ENCODE assay signal across 10 cellular contexts in genomic region chr12:123264642-123265041, GRCh38. TPM values are rescaled to one million over a fixed set of nuclear protein-coding genes. Genes with fewer than 3 reads are reported as not detected.
A peak's percentile ranks its signal among the peaks of the same experiment; 100 is the strongest.
DNase-seq lines count a peak whose midpoint lies in the region; ATAC-seq and TF ChIP-seq lines count a peak whose summit lies in the region.
"Had no signal": no experiment of that assay in that cellular context is flagged by ENCODE, and none has a peak within 500 bp of the region (broad histone marks: within the 10 kb centered on the region; RNA-seq: fewer than 3 reads in every experiment).

No MANE protein-coding gene starts in this region.

- H3K4me3 ChIP-seq in SK-N-SH (ENCODE audit: low read depth in 2 of 2, low read length in 1 of 2) (no peak overlapping the region), IMR-90 (ENCODE audit: insufficient read depth, low read depth, low read length) (no peak overlapping the region), osteoblast (ENCODE audit: insufficient read depth, low read length) (no peak overlapping the region)

- no peak overlapping the region for H3K4me3 Mint-ChIP-seq in effector memory CD8-positive, alpha-beta T cell
- H3K4me3 Mint-ChIP-seq: B cell had no signal

- no peak overlapping the region for H3K14ac ChIP-seq in IMR-90 (replicated peaks; ENCODE audit: low read depth, low read length)

- no peak overlapping the region for H3K23ac ChIP-seq in IMR-90 (ENCODE audit: low read depth, low read length)

- peak overlapping the region; percentile 56 to 79 for H3K27ac Mint-ChIP-seq in effector memory CD8-positive, alpha-beta T cell
- H3K27ac Mint-ChIP-seq: B cell had no signal

- no peaks in the 10 kb centered on the region for H3K27me3 Mint-ChIP-seq in effector memory CD8-positive, alpha-beta T cell
- H3K27me3 Mint-ChIP-seq: B cell had no signal

- H3K56ac ChIP-seq in IMR-90 (ENCODE audit: extremely low read depth, insufficient read depth, low read length) = no peak overlapping the region

- WGBS in SK-N-SH (ENCODE audit: low lambda C conversion rate) = 78% methylated on average over 3 of the region's 7 CpGs
- WGBS in IMR-90 (ENCODE audit: extremely low coverage in 2 of 2, insufficient read length in 1 of 2), 2 experiments = 60% methylated on average over 5 of the region's 7 CpGs; no CpG with 5 or more reads in 1 of the 2 experiments

- H3K27me3 ChIP-seq in SK-N-SH (ENCODE audit: insufficient read depth) (no peaks in the 10 kb centered on the region), IMR-90 (ENCODE audit: control insufficient read depth, insufficient read depth, low read length) (no peaks in the 10 kb centered on the region), osteoblast (ENCODE audit: insufficient read depth, low read length) (no peaks in the 10 kb centered on the region)

- peaks cover 99% of the 10 kb centered on the region for H3K79me2 ChIP-seq in SK-N-SH (ENCODE audit: insufficient read depth)
- H3K79me2 ChIP-seq in osteoblast (ENCODE audit: insufficient read depth, low read length) = peaks cover 76% of the 10 kb centered on the region

- peak; percentile 46 for TF ChIP-seq RAD21 in SK-N-SH (IDR thresholded peaks at IDR 0.05; ENCODE audit: low read length)
- TF ChIP-seq RAD21 in IMR-90 (IDR thresholded peaks at IDR 0.05; ENCODE audit: low read length) = no peak

- TF ChIP-seq EP300 in SK-N-SH (IDR thresholded peaks at IDR 0.05; ENCODE audit: borderline replicate concordance in 1 of 2, low read depth in 1 of 2, low read length in 1 of 2) = no peak

- no peak overlapping the region for H4K91ac ChIP-seq in IMR-90 (ENCODE audit: insufficient read depth, low read depth, low read length)

- no peak overlapping the region for H2AK9ac ChIP-seq in IMR-90 (replicated peaks; ENCODE audit: low read depth, low read length, poor library complexity)

- peaks cover 21 to 63% of the 10 kb centered on the region in 2 experiments; a peak in 3 of 4 replicates for H3K79me1 ChIP-seq in IMR-90 (ENCODE audit: low read depth in 1 of 2, low read length in 2 of 2)

- peaks cover 6% of the 10 kb centered on the region for H3K36me3 Mint-ChIP-seq in effector memory CD8-positive, alpha-beta T cell (ENCODE audit: insufficient read depth)

- H2AFZ ChIP-seq in SK-N-SH (ENCODE audit: low read depth) = no peak overlapping the region
- peak overlapping the region; percentile 21 for H2AFZ ChIP-seq in IMR-90 (replicated peaks; ENCODE audit: low read length, poor library complexity)
- H2AFZ ChIP-seq in osteoblast (ENCODE audit: low read length) = no peak overlapping the region

- CTCF ChIA-PET in SK-N-SH (lab: Yijun Ruan, JAX) (interaction anchor here (1.1 kb wide), 1 partner anchor 101 kb away, joined by 5 read pairs; no protein-coding TSS in a partner anchor), IMR-90 (lab: Yijun Ruan, JAX) (no interaction called here)

- no peak overlapping the region for H3K4ac ChIP-seq in IMR-90 (ENCODE audit: low read depth, low read length)

- H3K4me2 ChIP-seq in SK-N-SH (no peak overlapping the region), IMR-90 (ENCODE audit: low read depth, low read length) (no peak overlapping the region), osteoblast (ENCODE audit: insufficient read depth, low read length) (no peak overlapping the region)

- dilution Hi-C loops in IMR-90 (cut with HindIII; ENCODE audit: low sequenced_read_pairs, unreplicated experiment) = no loop called here

- TF ChIP-seq POLR2A in IMR-90 (IDR thresholded peaks at IDR 0.05; ENCODE audit: low read depth, low read length) = no peak

- no peak overlapping the region for H3K27ac ChIP-seq in SK-N-SH (ENCODE audit: low read depth in 2 of 2, low read length in 1 of 2)
- H3K27ac ChIP-seq in IMR-90 (ENCODE audit: insufficient read depth, low read length) = no peak overlapping the region
- no peak overlapping the region for H3K27ac ChIP-seq in osteoblast (ENCODE audit: low read depth, low read length)
- H3K27ac ChIP-seq: HL-60 had no signal

- H3K18ac ChIP-seq in IMR-90 (ENCODE audit: low read depth, low read length) = no peak overlapping the region

- H3F3A ChIP-seq in SK-N-SH (replicated peaks; ENCODE audit: insufficient read depth) = peaks cover 20% of the 10 kb centered on the region

- H4K8ac ChIP-seq in IMR-90 (ENCODE audit: low read depth in 2 of 2, low read length in 2 of 2) = no peak overlapping the region

- no peak overlapping the region for H3K9ac ChIP-seq in SK-N-SH
- H3K9ac ChIP-seq in IMR-90 (ENCODE audit: low read depth, low read length) = no peak overlapping the region

- no peaks in the 10 kb centered on the region for H3K9me2 ChIP-seq in SK-N-SH

- H3K4me1 Mint-ChIP-seq in effector memory CD8-positive, alpha-beta T cell (ENCODE audit: low read depth in 2 of 2) = peaks cover 0 to 13% of the 10 kb centered on the region in 2 donors

- no peak overlapping the region for H2BK120ac ChIP-seq in IMR-90 (ENCODE audit: low read depth, low read length)

- no peaks in the 10 kb centered on the region for H3K9me3 Mint-ChIP-seq in effector memory CD8-positive, alpha-beta T cell

- intact Hi-C loops in IMR-90 (cut with micrococcal nuclease) (no loop called here), Right ventricle myocardium superior (cut with DNase I) (no loop called here)

- in situ Hi-C loops in IMR-90 (cut with MboI; ENCODE audit: low sequenced_read_pairs) = no loop called here

- DNase-seq in SK-N-SH (peak; percentile 58), IMR-90 (no peak), osteoblast (ENCODE audit: insufficient read length, low spot score, missing footprints) (peak; percentile 73), Right ventricle myocardium superior (no peak), T-helper 9 cell (no peak), foreskin melanocyte (no peak)
- no peak for DNase-seq in effector memory CD8-positive, alpha-beta T cell

- H3K9me1 ChIP-seq in IMR-90 (ENCODE audit: insufficient read depth, low read length) = peaks cover 18% of the 10 kb centered on the region

- TF ChIP-seq CTCF in SK-N-SH (IDR thresholded peaks at IDR 0.05) (no peak), IMR-90 (conservative IDR thresholded peaks at IDR 0.05; ENCODE audit: low read depth, low read length) (no peak), osteoblast (IDR thresholded peaks at IDR 0.05; ENCODE audit: extremely low read depth, low read depth, low read length) (peak; percentile 14)

- no peak overlapping the region for H2AK5ac ChIP-seq in IMR-90 (ENCODE audit: low read depth, low read length)

- H3K36me3 ChIP-seq in SK-N-SH (replicated peaks in 1 of 2; ENCODE audit: control insufficient read depth in 1 of 2, insufficient read depth in 2 of 2, low read length in 1 of 2) = peaks cover 42 to 48% of the 10 kb centered on the region in 2 experiments
- peaks cover 59% of the 10 kb centered on the region for H3K36me3 ChIP-seq in IMR-90 (ENCODE audit: control insufficient read depth, insufficient read depth, low read length)
- H3K36me3 ChIP-seq in osteoblast (ENCODE audit: insufficient read depth, low read length) = peaks cover 65% of the 10 kb centered on the region

- no peak overlapping the region for H4K5ac ChIP-seq in IMR-90 (ENCODE audit: low read depth, low read length)

- no peaks in the 10 kb centered on the region for H3K9me3 ChIP-seq in SK-N-SH
- no peaks in the 10 kb centered on the region for H3K9me3 ChIP-seq in IMR-90 (ENCODE audit: control insufficient read depth, insufficient read depth, low read length)
- no peaks in the 10 kb centered on the region for H3K9me3 ChIP-seq in osteoblast (ENCODE audit: low read depth, low read length)

- no peak for ATAC-seq in SK-N-SH treated with all-trans-retinoic acid at 6 μM for 48 hours
- no peak for ATAC-seq in IMR-90 (ENCODE audit: low read depth)
- ATAC-seq in effector memory CD8-positive, alpha-beta T cell (replicated peaks) = peak; percentile 40
- ATAC-seq in Right ventricle myocardium superior (ENCODE audit: poor library complexity) = no peak

- POLR2A ChIA-PET in SK-N-SH (lab: Yijun Ruan, JAX) (no interaction called here), IMR-90 (lab: Charles Lee; ENCODE audit: unreplicated experiment) (no interaction called here)

- no peak overlapping the region for H2BK15ac ChIP-seq in IMR-90 (ENCODE audit: low read depth, low read length)

- H2BK5ac ChIP-seq in IMR-90 (ENCODE audit: low read depth, low read length, poor library complexity, severe bottlenecking) = no peak overlapping the region

- peaks cover 41% of the 10 kb centered on the region for H4K20me1 ChIP-seq in SK-N-SH (ENCODE audit: insufficient read depth)
- H4K20me1 ChIP-seq in IMR-90 (ENCODE audit: insufficient read depth, low read length) = peaks cover 69% of the 10 kb centered on the region
- peaks cover 48% of the 10 kb centered on the region for H4K20me1 ChIP-seq in osteoblast (ENCODE audit: insufficient read depth, low read length)

- peaks cover 5 to 36% of the 10 kb centered on the region in 2 experiments; a peak in 3 of 4 replicates for H3K4me1 ChIP-seq in SK-N-SH (ENCODE audit: control insufficient read depth in 1 of 2, insufficient read depth in 2 of 2, low read depth in 1 of 2, low read length in 1 of 2)
- H3K4me1 ChIP-seq in IMR-90 (ENCODE audit: control insufficient read depth, insufficient read depth, low read length) = peaks cover 13% of the 10 kb centered on the region
- peaks cover 6% of the 10 kb centered on the region for H3K4me1 ChIP-seq in osteoblast (ENCODE audit: insufficient read depth, low read length)

- no peak overlapping the region for H2BK20ac ChIP-seq in IMR-90 (ENCODE audit: low read depth, low read length)

- no TSS peak for BruUV-seq in IMR-90 (replicated peaks; lab: Mats Ljungman, UMichigan)

RNA-seq across cellular contexts. Expression of gene CDK2AP1, which starts 7.0 kb away (rescaled TPM):
- polyA plus RNA-seq in SK-N-SH (2012; rRNA removed) (208 and 231 TPM in 2 replicates), IMR-90 (2012; rRNA removed) (261 and 293 TPM in 2 replicates)
- polyA plus RNA-seq in SK-N-SH (2012; cell fraction: cytosol; rRNA removed) = 338 and 421 TPM in 2 replicates
- 37.9 and 59.8 TPM in 2 replicates for polyA plus RNA-seq in SK-N-SH (2012; cell fraction: nucleus; rRNA removed)
- total RNA-seq in IMR-90 (2012; rRNA removed) (137 and 265 TPM in 2 replicates), osteoblast (209 and 226 TPM in 2 replicates), Right ventricle myocardium superior (70.5 TPM)
- polyA plus RNA-seq in IMR-90 (2012; cell fraction: cytosol; rRNA removed) = 96.9 and 101 TPM in 2 replicates
- polyA plus RNA-seq in IMR-90 (2012; cell fraction: nucleus; rRNA removed; ENCODE audit: low replicate concordance) = 25.9 and 84.0 TPM in 2 replicates

RNA-seq across cellular contexts. Expression of gene MTRFR, which starts 31.4 kb away (rescaled TPM):
- 6.6 and 7.5 TPM in 2 replicates for polyA plus RNA-seq in SK-N-SH (2012; rRNA removed)
- polyA plus RNA-seq in SK-N-SH (2012; cell fraction: cytosol; rRNA removed) = 7.1 and 8.2 TPM in 2 replicates
- polyA plus RNA-seq in SK-N-SH (2012; cell fraction: nucleus; rRNA removed) = 4.5 and 5.4 TPM in 2 replicates
- total RNA-seq in IMR-90 (2012; rRNA removed) = 10.2 and 12.2 TPM in 2 replicates
- polyA plus RNA-seq in IMR-90 (2012; rRNA removed) = 7.2 and 8.6 TPM in 2 replicates
- polyA plus RNA-seq in IMR-90 (2012; cell fraction: cytosol; rRNA removed) = 10.9 and 17.8 TPM in 2 replicates
- polyA plus RNA-seq in IMR-90 (2012; cell fraction: nucleus; rRNA removed; ENCODE audit: low replicate concordance) = 3.6 and 4.0 TPM in 2 replicates
- total RNA-seq in osteoblast = 10.9 and 16.3 TPM in 2 replicates
- 8.1 TPM for total RNA-seq in Right ventricle myocardium superior

RNA-seq across cellular contexts. Expression of gene MPHOSPH9, which starts 31.7 kb away (rescaled TPM):
- polyA plus RNA-seq in SK-N-SH (2012; rRNA removed) (8.2 and 9.0 TPM in 2 replicates), IMR-90 (2012; rRNA removed) (7.6 and 8.3 TPM in 2 replicates)
- 8.9 and 11.0 TPM in 2 replicates for polyA plus RNA-seq in SK-N-SH (2012; cell fraction: cytosol; rRNA removed)
- 17.8 and 27.7 TPM in 2 replicates for polyA plus RNA-seq in SK-N-SH (2012; cell fraction: nucleus; rRNA removed)
- total RNA-seq in IMR-90 (2012; rRNA removed) (17.0 and 30.8 TPM in 2 replicates), osteoblast (42.7 and 43.6 TPM in 2 replicates), Right ventricle myocardium superior (20.8 TPM)
- polyA plus RNA-seq in IMR-90 (2012; cell fraction: cytosol; rRNA removed) = 1.4 and 1.9 TPM in 2 replicates
- polyA plus RNA-seq in IMR-90 (2012; cell fraction: nucleus; rRNA removed; ENCODE audit: low replicate concordance) = 4.3 and 23.9 TPM in 2 replicates

Comparison
In these comparisons a context has a peak if more than half of its experiments do, and no peak if none do; other contexts are left out.
1. DNase-seq: peak in SK-N-SH (single experiment) and osteoblast (single experiment); none in IMR-90 (single experiment), effector memory CD8-positive, alpha-beta T cell (0 of 3), Right ventricle myocardium superior (single experiment), T-helper 9 cell (single experiment) and foreskin melanocyte (single experiment).